Comparison of ENCODE assay signal across 8 cellular contexts in the genomic region with DNA sequence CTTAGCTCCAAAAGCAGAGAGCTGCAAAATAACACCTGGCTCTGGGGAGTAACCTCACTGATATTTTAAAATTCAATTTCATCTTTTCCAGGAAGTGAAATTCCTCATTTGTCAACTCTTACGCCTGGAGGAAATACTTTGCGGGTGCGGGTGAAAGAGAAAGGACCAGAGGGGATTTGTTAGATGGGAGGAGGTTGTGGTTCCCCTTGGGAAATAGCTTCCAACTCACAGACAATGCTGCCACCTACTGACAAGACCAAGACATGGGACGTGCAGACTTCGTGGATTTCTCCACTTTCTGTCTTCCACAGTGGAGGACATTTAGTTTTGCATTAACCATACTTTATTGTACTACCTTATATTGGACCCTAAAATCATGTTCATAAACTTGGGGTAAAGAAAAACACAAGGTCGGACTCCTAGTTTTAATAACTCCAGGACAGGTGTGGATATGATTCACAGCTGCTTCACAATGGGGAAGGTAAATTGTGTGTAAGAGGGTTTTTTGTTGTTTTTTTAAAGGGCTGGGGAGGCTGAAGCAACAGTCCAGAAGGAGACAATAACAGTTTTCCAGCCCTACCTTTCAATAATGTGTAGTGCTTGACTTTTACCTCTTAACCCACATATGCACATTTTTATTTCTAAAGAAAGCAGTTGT. TPM values are rescaled to one million over a fixed set of nuclear protein-coding genes. Genes with fewer than 3 reads are reported as not detected.
A peak's percentile ranks its signal among the peaks of the same experiment; 100 is the strongest.
DNase-seq lines count a peak whose midpoint lies in the region; ATAC-seq and TF ChIP-seq lines count a peak whose summit lies in the region.

No MANE protein-coding gene starts in this region.

- CTCF ChIA-PET in GM10248 (lab: Yijun Ruan, JAX), result interaction anchor here (0.7 to 4.9 kb wide), 43 partner anchors 10 to 1131 kb away, joined by 3 to 129 read pairs (median 4); no protein-coding TSS in a partner anchor

- TF ChIP-seq POLR2A in lower leg skin (IDR thresholded peaks at IDR 0.05), result no peak

- no peak overlapping the region for H3K27ac ChIP-seq in coronary artery

- intact Hi-C loops in lower leg skin (cut with DNase I; ENCODE audit: low total_unique reads), result loop anchor here (10.0 kb wide), 1 partner anchor 1019 kb away; no protein-coding TSS in a partner anchor

- peak; percentile 70 for ATAC-seq in HG03354 (IDR thresholded peaks at IDR 0.05; ENCODE audit: poor library complexity, severe bottlenecking, unreplicated experiment)

- peak overlapping the region; percentile 58 for H3K4me3 ChIP-seq in coronary artery
- H3K4me3 ChIP-seq in lower leg skin (ENCODE audit: low read depth, poor library complexity, severe bottlenecking), result no peak overlapping the region

- DNase-seq in GM10248 (ENCODE audit: extremely low spot score) (peak; percentile 77), NCI-H446 treated with DMSO at 0.1 percent for 48 hours (lab: John Stamatoyannopoulos, UW) (peak; percentile 63), coronary artery (ENCODE audit: low spot score) (no peak), lower leg skin (ENCODE audit: low spot score in 2 of 2) (peak; percentile 62 to 87), cortex of kidney (lab: John Stamatoyannopoulos, UW) (no peak)
- peak; percentile 36 for DNase-seq in activated CD4-positive, alpha-beta T cell treated with anti-CD3 and anti-CD28 coated beads for 1 hour
- peak; percentile 47 for DNase-seq in stimulated activated CD8-positive, alpha-beta memory T cell treated with anti-CD3 and anti-CD28 coated beads, Interleukin-12 subunit alpha, Interleukin-12 subunit beta, amount 100 ng/mL, for 1 hour (ENCODE audit: low read depth)

- 2 to 3% methylated on average over 6 of the region's 6 CpGs for WGBS in lower leg skin, 2 donors

- POLR2A ChIA-PET in GM10248 (lab: Yijun Ruan, JAX), result interaction anchor here (1.0 to 1.1 kb wide), 2 partner anchors 9 to 465 kb away, joined by 4 to 5 read pairs; no protein-coding TSS in a partner anchor

- TF ChIP-seq CTCF in GM10248 (IDR thresholded peaks at IDR 0.05; ENCODE audit: control extremely low read depth, extremely low read depth, low read depth, missing control alignments), result peak; percentile 80
- TF ChIP-seq CTCF in coronary artery (IDR thresholded peaks at IDR 0.05), result peak; percentile 59
- peak in 1 of 3 donors; percentile 72 for TF ChIP-seq CTCF in lower leg skin (IDR thresholded peaks at IDR 0.05)

RNA-seq across cellular contexts. Expression of a gene that starts 10.8 kb away (rescaled TPM):
- 10 to 100 TPM in 2 of 4 donors, 1 to 10 TPM in 2; 9.3 to 12.8 (median 10.9) TPM for total RNA-seq in lower leg skin

RNA-seq across cellular contexts. Expression of a gene that starts 45.5 kb away (rescaled TPM):
- total RNA-seq in lower leg skin, result 10 to 100 TPM in 2 of 4 donors, 1 to 10 TPM in 2; 3.6 to 16.5 (median 10.9) TPM

Comparison
In these comparisons a context has a peak if more than half of its experiments do, and no peak if none do; other contexts are left out.
1. DNase-seq: peak in GM10248 (single experiment), NCI-H446 treated with DMSO at 0.1 percent for 48 hours (single experiment), activated CD4-positive, alpha-beta T cell treated with anti-CD3 and anti-CD28 coated beads for 1 hour (single experiment), lower leg skin (2 of 2) and stimulated activated CD8-positive, alpha-beta memory T cell treated with anti-CD3 and anti-CD28 coated beads, Interleukin-12 subunit alpha, Interleukin-12 subunit beta, amount 100 ng/mL, for 1 hour (single experiment); none in coronary artery (single experiment) and cortex of kidney (single experiment).